In genomic region chr22:32804823-32805585, GRCh38 we compare ENCODE assay signal across 11 cellular contexts. TPM values are rescaled to one million over a fixed set of nuclear protein-coding genes. Genes with fewer than 3 reads are reported as not detected.
DNase-seq lines count a peak whose midpoint lies in the region; ATAC-seq, FAIRE-seq and TF ChIP-seq lines count a peak whose summit lies in the region.
"Had no signal": no experiment of that assay in that cellular context is flagged by ENCODE, and none has a peak within 500 bp of the region (broad histone marks: within the 10 kb centered on the region; RNA-seq: fewer than 3 reads in every experiment).

No MANE protein-coding gene starts in this region.

- H3K14ac ChIP-seq in H9 (ENCODE audit: insufficient read depth, low read length): no peak overlapping the region

- intact Hi-C loops in lower lobe of right lung (cut with DNase I): no loop called here

- H3K23me2 ChIP-seq in H9 (ENCODE audit: insufficient read length, low read depth, low read length, poor library complexity, severe bottlenecking): peaks cover 9% of the 10 kb centered on the region

- H3K4me2 ChIP-seq in H9 (ENCODE audit: insufficient read depth, insufficient read length, low read length): no peak overlapping the region

- H3K4me3 Mint-ChIP-seq in H9 (peak overlapping the region in 1 of 2 experiments; percentile 53; a peak in 2 of 5 replicates), chondrocyte (ENCODE audit: unreplicated experiment) (peak overlapping the region; percentile 92)
- H3K4me3 Mint-ChIP-seq: activated CD4-positive, alpha-beta memory T cell treated with anti-CD3 and anti-CD28 coated beads, Interleukin-2, amount 10 ng/mL, durations not matched to agents 7 days and 5 days; activated naive CD4-positive, alpha-beta T cell treated with anti-CD3 and anti-CD28 coated beads for 36 hours; dendritic cell treated with granulocyte-macrophage colony-stimulating factor and Interleukin-4, amounts not matched to agents 40 ng/mL and 50 ng/mL, for 4 days had no signal

- no peak overlapping the region for H3K27ac ChIP-seq in H9 (ENCODE audit: insufficient read length, low read depth, low read length)
- peak overlapping the region; percentile 93 for H3K27ac ChIP-seq in lower lobe of right lung
- peak overlapping the region; percentile 37 for H3K27ac ChIP-seq in skeletal muscle tissue (ENCODE audit: low read depth, low read length)

- H2BK12ac ChIP-seq in H9 (ENCODE audit: insufficient read length, low read depth, low read length): no peak overlapping the region

- no peaks in the 10 kb centered on the region for H3K79me2 ChIP-seq in H9 (ENCODE audit: insufficient read depth, low read length)

- H3K56ac ChIP-seq in H9 (ENCODE audit: insufficient read length, low read depth, low read length): no peak overlapping the region

- no peak overlapping the region for H4K5ac ChIP-seq in H9 (ENCODE audit: insufficient read length, low read depth, low read length)

- H3K4ac ChIP-seq in H9 (ENCODE audit: low read depth, low read length): no peak overlapping the region

- H3K27me3 Mint-ChIP-seq in H9 (ENCODE audit: low read depth) (peaks cover 42% of the 10 kb centered on the region), chondrocyte (ENCODE audit: low read depth) (no peaks in the 10 kb centered on the region)

- TF ChIP-seq POLR2A in H54 (IDR thresholded peaks at IDR 0.05; ENCODE audit: low read depth, low read length): no peak

- peaks cover 24% of the 10 kb centered on the region for H3K36me3 ChIP-seq in lower lobe of right lung
- H3K36me3 ChIP-seq in skeletal muscle tissue (ENCODE audit: control insufficient read depth in 3 of 3, insufficient read depth in 3 of 3, low read length in 3 of 3): peaks cover 0 to 3% (median 0%) of the 10 kb centered on the region in 3 donors

- FAIRE-seq in H54 (lab: Jason Lieb, UNC): no peak

- H3K79me1 ChIP-seq in H9 (ENCODE audit: insufficient read depth, low read depth, low read length, poor library complexity, severe bottlenecking): no peaks in the 10 kb centered on the region

- no peak overlapping the region for H2BK15ac ChIP-seq in H9 (ENCODE audit: low read depth, low read length)

- H3K27me3 ChIP-seq in H9 (ENCODE audit: insufficient read depth, low read length) (peaks cover 6% of the 10 kb centered on the region; the same call in 1 of the 2 replicates), lower lobe of right lung (ENCODE audit: low read depth) (peaks cover 15% of the 10 kb centered on the region), skeletal muscle tissue (ENCODE audit: control insufficient read depth in 3 of 3, insufficient read depth in 3 of 3, low read length in 3 of 3) (peaks cover 9 to 26% (median 19%) of the 10 kb centered on the region in 3 donors)

- H2BK20ac ChIP-seq in H9 (ENCODE audit: low read depth, low read length, poor library complexity, severe bottlenecking): no peak overlapping the region

- H3K9me3 Mint-ChIP-seq in H9 (no peaks in the 10 kb centered on the region), chondrocyte (ENCODE audit: low read depth) (no peaks in the 10 kb centered on the region)
- H3K9me3 Mint-ChIP-seq: activated CD4-positive, alpha-beta memory T cell treated with anti-CD3 and anti-CD28 coated beads, Interleukin-2, amount 10 ng/mL, durations not matched to agents 7 days and 5 days; activated naive CD4-positive, alpha-beta T cell treated with anti-CD3 and anti-CD28 coated beads for 36 hours; dendritic cell treated with granulocyte-macrophage colony-stimulating factor and Interleukin-4, amounts not matched to agents 40 ng/mL and 50 ng/mL, for 4 days had no signal

- no peak overlapping the region for H3K23ac ChIP-seq in H9 (ENCODE audit: insufficient read length, low read depth, low read length)

- WGBS in H9 (ENCODE audit: extremely low coverage, insufficient read length, low lambda C conversion rate): no CpG with 5 or more reads among the region's 12 CpGs

- no peak overlapping the region for H2BK5ac ChIP-seq in H9 (ENCODE audit: insufficient read length, low read length)

- TF ChIP-seq CTCF in H9 (conservative IDR thresholded peaks at IDR 0.05) (no peak), chondrocyte (IDR thresholded peaks at IDR 0.05) (no peak), lower lobe of right lung (IDR thresholded peaks at IDR 0.05) (no peak)

- peaks cover 31 to 52% of the 10 kb centered on the region in 2 experiments for H3K4me1 Mint-ChIP-seq in H9
- peaks cover 40% of the 10 kb centered on the region for H3K4me1 Mint-ChIP-seq in chondrocyte (ENCODE audit: low read depth)

- no peak overlapping the region for H2AK5ac ChIP-seq in H9 (ENCODE audit: insufficient read length, low read length)

- DNase-seq in H9 (no peak), chondrocyte (ENCODE audit: low spot score) (no peak), lower lobe of right lung (no peak), H54 (ENCODE audit: insufficient read length, low spot score) (no peak), NCI-H2107 (lab: John Stamatoyannopoulos, UW) (no peak)
- DNase-seq in stimulated activated naive CD4-positive, alpha-beta T cell (lab: John Stamatoyannopoulos, UW): no peak
- DNase-seq: activated CD4-positive, alpha-beta memory T cell treated with anti-CD3 and anti-CD28 coated beads, Interleukin-2, amount 10 ng/mL, durations not matched to agents 7 days and 5 days; activated naive CD4-positive, alpha-beta T cell treated with anti-CD3 and anti-CD28 coated beads for 36 hours had no signal

- no peak for ATAC-seq in lower lobe of right lung
- no peak for ATAC-seq in HG02623 (IDR thresholded peaks at IDR 0.05; ENCODE audit: unreplicated experiment)

- H3T11ph ChIP-seq in H9 (ENCODE audit: low read length): no peak overlapping the region

- peaks cover 3% of the 10 kb centered on the region for H4K20me1 ChIP-seq in H9 (ENCODE audit: control insufficient read depth, insufficient read depth, insufficient read length)

- H3K27ac Mint-ChIP-seq in H9 (peak overlapping the region in 2 of 3 experiments; percentile 57 to 62; a peak in 3 of 7 replicates), chondrocyte (ENCODE audit: unreplicated experiment) (peak overlapping the region; percentile 0)
- H3K27ac Mint-ChIP-seq: activated CD4-positive, alpha-beta memory T cell treated with anti-CD3 and anti-CD28 coated beads, Interleukin-2, amount 10 ng/mL, durations not matched to agents 7 days and 5 days; activated naive CD4-positive, alpha-beta T cell treated with anti-CD3 and anti-CD28 coated beads for 36 hours; dendritic cell treated with granulocyte-macrophage colony-stimulating factor and Interleukin-4, amounts not matched to agents 40 ng/mL and 50 ng/mL, for 4 days had no signal

- H3K9me3 ChIP-seq in H9 (ENCODE audit: control insufficient read depth, low read depth, low read length) (no peaks in the 10 kb centered on the region), lower lobe of right lung (no peaks in the 10 kb centered on the region), skeletal muscle tissue (ENCODE audit: control insufficient read depth in 3 of 3, low read length in 3 of 3) (no peaks in the 10 kb centered on the region)

- no peak overlapping the region for H2BK120ac ChIP-seq in H9 (ENCODE audit: low read depth, low read length, poor library complexity, severe bottlenecking)

- H3K9ac ChIP-seq in H9 (ENCODE audit: extremely low read depth, insufficient read length, low read length): no peak overlapping the region
- H3K9ac ChIP-seq in skeletal muscle tissue (ENCODE audit: low read depth in 1 of 3, low read length in 3 of 3): peak overlapping the region; percentile 46 to 60 (median 59)

- no peak overlapping the region for H4K8ac ChIP-seq in H9 (replicated peaks; ENCODE audit: insufficient read length, low read depth, low read length)

- peak overlapping the region; percentile 77 for H3K4me3 ChIP-seq in lower lobe of right lung
- peak overlapping the region; percentile 60 to 87 (median 73) for H3K4me3 ChIP-seq in skeletal muscle tissue (ENCODE audit: low read length in 3 of 3)

- H3K36me3 Mint-ChIP-seq in H9 (ENCODE audit: insufficient read depth in 1 of 3, low read depth in 3 of 3) (peaks cover 0 to 8% (median 0%) of the 10 kb centered on the region in 3 experiments; a peak in 2 of 7 replicates), chondrocyte (ENCODE audit: low read depth) (peaks cover 1% of the 10 kb centered on the region)

- no peak overlapping the region for H4K91ac ChIP-seq in H9 (ENCODE audit: insufficient read length, low read depth, low read length)

- H3K4me1 ChIP-seq in H9 (ENCODE audit: insufficient read depth, low read length): no peaks in the 10 kb centered on the region
- H3K4me1 ChIP-seq in lower lobe of right lung: peaks cover 51% of the 10 kb centered on the region
- H3K4me1 ChIP-seq in skeletal muscle tissue (ENCODE audit: control insufficient read depth in 3 of 3, insufficient read depth in 3 of 3, low read length in 3 of 3): peaks cover 28 to 59% (median 31%) of the 10 kb centered on the region in 3 donors

- H2AFZ ChIP-seq in H9 (ENCODE audit: low read length): no peak overlapping the region

- H3K18ac ChIP-seq in H9 (ENCODE audit: insufficient read length, low read depth, low read length): no peak overlapping the region

RNA-seq across cellular contexts. Expression of gene TIMP3, which starts 3.5 kb away (rescaled TPM):
- total RNA-seq in H9 (2021) (0.86 and 0.87 TPM in 2 replicates), chondrocyte (51.1 to 126 TPM (median 126 TPM) in 3 replicates), lower lobe of right lung (390 TPM), skeletal muscle tissue (64.2 TPM)
- total RNA-seq: activated CD4-positive, alpha-beta memory T cell treated with anti-CD3 and anti-CD28 coated beads, Interleukin-2, amount 10 ng/mL, durations not matched to agents 7 days and 5 days; activated naive CD4-positive, alpha-beta T cell treated with anti-CD3 and anti-CD28 coated beads for 36 hours had no signal

Comparison
In these comparisons a context has a peak if more than half of its experiments do, and no peak if none do; other contexts are left out.
1. RNA of gene TIMP3, which starts 3.5 kb away (total RNA-seq): 390 TPM in lower lobe of right lung (single experiment), 51.1 to 126 TPM in chondrocyte and 64.2 TPM in skeletal muscle tissue (single experiment); 0.86 to 0.87 TPM in H9; every median in the first group is over 10 times any median in the second.